Comparison of ENCODE assay signal across 23 cellular contexts in the genomic region with DNA sequence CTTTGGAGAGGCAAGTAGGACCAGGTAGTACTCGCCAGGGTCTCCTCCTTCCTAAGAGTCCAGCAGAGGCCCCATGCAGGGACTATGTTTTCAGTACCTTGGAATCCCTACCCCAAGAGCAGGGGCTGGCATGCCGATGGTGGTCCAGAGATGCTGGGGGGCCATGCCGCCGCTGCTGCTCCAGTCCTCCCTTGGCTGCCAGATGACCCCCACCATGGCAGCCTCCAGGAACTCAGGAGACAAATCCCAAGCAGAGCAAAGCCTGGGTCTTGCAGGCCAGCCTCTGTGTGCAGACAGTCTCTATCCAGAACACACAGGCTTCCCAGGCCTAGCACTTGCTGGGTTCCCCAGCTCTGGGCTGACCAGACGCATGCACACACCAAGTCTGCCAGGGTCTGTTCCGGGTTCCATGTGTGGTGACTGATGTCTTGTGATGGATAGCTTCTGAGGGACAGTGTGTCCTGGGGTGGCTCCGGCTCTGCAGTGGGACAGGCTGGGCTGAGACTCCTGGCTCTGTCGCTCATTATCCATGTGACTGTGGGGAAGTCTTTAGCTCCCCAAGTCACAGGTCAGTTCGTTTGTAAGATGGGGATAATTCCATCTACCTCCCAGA.
"Had no signal": no experiment of that assay in that cellular context is flagged by ENCODE, and none has a peak within 500 bp of the region (broad histone marks: within the 10 kb centered on the region; RNA-seq: fewer than 3 reads in every experiment).

No MANE protein-coding gene starts in this region.

- H3K4me3 Mint-ChIP-seq: activated T-cell treated with anti-CD3 and anti-CD28 coated beads, Interleukin-2, amount 50 U/mL, for 72 hours; brain; effector memory CD8-positive, alpha-beta T cell; naive thymus-derived CD4-positive, alpha-beta T cell; neural crest cell; T-cell had no signal

- H3K27ac Mint-ChIP-seq: activated T-cell treated with anti-CD3 and anti-CD28 coated beads, Interleukin-2, amount 50 U/mL, for 72 hours; naive thymus-derived CD4-positive, alpha-beta T cell; T-cell had no signal

- FAIRE-seq: TTC549 had no signal

- H3K4me3 ChIP-seq: esophagus squamous epithelium, gastrocnemius medialis, lower lobe of right lung, thoracic aorta, upper lobe of left lung had no signal

- H3K36me3 ChIP-seq: esophagus squamous epithelium, gastrocnemius medialis, lower lobe of right lung, thoracic aorta, upper lobe of left lung, WERI-Rb-1 had no signal

- H3K27ac ChIP-seq: esophagus squamous epithelium, gastrocnemius medialis, lower lobe of right lung, thoracic aorta, upper lobe of left lung, WERI-Rb-1 had no signal

- H3K4me1 ChIP-seq: gastrocnemius medialis, lower lobe of right lung, upper lobe of left lung had no signal

- H3K4me1 Mint-ChIP-seq: T-cell had no signal

- DNase-seq: activated CD4-positive, alpha-beta T cell treated with anti-CD3 and anti-CD28 coated beads, Interleukin-2, amount 50 U/mL, for 48 hours; activated effector memory CD4-positive, alpha-beta T cell treated with anti-CD3 and anti-CD28 coated beads, Interleukin-2, amount 50 U/mL, for 16 hours; activated naive CD4-positive, alpha-beta T cell treated with anti-CD3 and anti-CD28 coated beads, Interleukin-2, amount 50 U/mL, for 16 hours; activated T-cell treated with anti-CD3 and anti-CD28 coated beads, Interleukin-2, amount 50 U/mL, for 72 hours; anterior cingulate cortex; caudate nucleus; dermis blood vessel endothelial cell; effector memory CD8-positive, alpha-beta T cell; esophagus squamous epithelium; gastrocnemius medialis; hypothalamus; lower lobe of right lung; naive thymus-derived CD4-positive, alpha-beta T cell; posterior cingulate gyrus; stimulated activated CD4-positive, alpha-beta T cell treated with anti-CD3 and anti-CD28 coated beads, Interleukin-4, amount 100 ng/mL, for 24 hours; stimulated activated naive CD4-positive, alpha-beta T cell treated with Interleukin-2 at 50 U/mL for 16 hours; T-cell; WERI-Rb-1 had no signal

- H3K27me3 Mint-ChIP-seq: brain; effector memory CD8-positive, alpha-beta T cell; naive thymus-derived CD4-positive, alpha-beta T cell; T-cell had no signal

- H3K9me3 Mint-ChIP-seq: activated T-cell treated with anti-CD3 and anti-CD28 coated beads, Interleukin-2, amount 50 U/mL, for 72 hours; brain; effector memory CD8-positive, alpha-beta T cell; naive thymus-derived CD4-positive, alpha-beta T cell; neural crest cell; T-cell had no signal

- ATAC-seq: activated T-cell treated with anti-CD3 and anti-CD28 coated beads, Interleukin-2, amount 50 U/mL, for 72 hours; effector memory CD8-positive, alpha-beta T cell; gastrocnemius medialis; lower lobe of right lung; naive thymus-derived CD4-positive, alpha-beta T cell; T-cell had no signal

- H3K9me3 ChIP-seq: esophagus squamous epithelium, gastrocnemius medialis, lower lobe of right lung, thoracic aorta, upper lobe of left lung had no signal

- H3K27me3 ChIP-seq: esophagus squamous epithelium, gastrocnemius medialis, upper lobe of left lung had no signal

- H3K36me3 Mint-ChIP-seq: brain had no signal
